ENCODE assay signal across 8 cellular contexts in genomic region chr21:35529141-35529863, GRCh38.
A peak's percentile ranks its signal among the peaks of the same experiment; 100 is the strongest.
DNase-seq lines count a peak whose midpoint lies in the region; ATAC-seq and TF ChIP-seq lines count a peak whose summit lies in the region.

No MANE protein-coding gene starts in this region.

- H3K4me1 ChIP-seq in SJSA1 (replicated peaks): peaks cover 30% of the 10 kb centered on the region

- H3K4me1 Mint-ChIP-seq in stimulated activated memory B cell treated with anti-CD40 and anti-IgM and Interleukin-4, amounts not matched to agents 10 μg/mL and 1 μg/mL and 100 μg/mL, for 72 hours: peaks cover 46% of the 10 kb centered on the region
- H3K4me1 Mint-ChIP-seq in glutamatergic neuron (ENCODE audit: low read depth, unreplicated experiment): no peaks in the 10 kb centered on the region

- no peaks in the 10 kb centered on the region for H3K9me3 Mint-ChIP-seq in stimulated activated memory B cell treated with anti-CD40 and anti-IgM and Interleukin-4, amounts not matched to agents 10 μg/mL and 1 μg/mL and 100 μg/mL, for 72 hours
- H3K9me3 Mint-ChIP-seq in glutamatergic neuron (ENCODE audit: unreplicated experiment): no peaks in the 10 kb centered on the region

- ATAC-seq in GM19463 (IDR thresholded peaks at IDR 0.05; ENCODE audit: unreplicated experiment): peak; percentile 55
- ATAC-seq in stimulated activated memory B cell treated with anti-CD40 and anti-IgM and Interleukin-4, amounts not matched to agents 10 μg/mL and 1 μg/mL and 100 μg/mL, for 72 hours: peak; percentile 63

- H3K27me3 Mint-ChIP-seq in stimulated activated memory B cell treated with anti-CD40 and anti-IgM and Interleukin-4, amounts not matched to agents 10 μg/mL and 1 μg/mL and 100 μg/mL, for 72 hours: no peaks in the 10 kb centered on the region
- H3K27me3 Mint-ChIP-seq in glutamatergic neuron (ENCODE audit: unreplicated experiment): no peaks in the 10 kb centered on the region

- H3K36me3 Mint-ChIP-seq in stimulated activated memory B cell treated with anti-CD40 and anti-IgM and Interleukin-4, amounts not matched to agents 10 μg/mL and 1 μg/mL and 100 μg/mL, for 72 hours: no peaks in the 10 kb centered on the region
- H3K36me3 Mint-ChIP-seq in glutamatergic neuron (ENCODE audit: unreplicated experiment): peaks cover 9% of the 10 kb centered on the region

- H3K9me3 ChIP-seq in SJSA1 (replicated peaks): no peaks in the 10 kb centered on the region

- peak; percentile 30 for DNase-seq in AG20443 (ENCODE audit: low spot score)
- peak in 1 of 2 experiments; percentile 36 for DNase-seq in SJSA1 (ENCODE audit: low read depth in 1 of 2, low spot score in 2 of 2)
- DNase-seq in germinal center (ENCODE audit: low spot score): peak; percentile 27
- DNase-seq in midbrain (lab: John Stamatoyannopoulos, UW): no peak
- DNase-seq in NCI-H2227 (lab: John Stamatoyannopoulos, UW; ENCODE audit: unreplicated experiment): no peak
- no peak for DNase-seq in glutamatergic neuron

- peak overlapping the region; percentile 80 for H3K4me3 Mint-ChIP-seq in stimulated activated memory B cell treated with anti-CD40 and anti-IgM and Interleukin-4, amounts not matched to agents 10 μg/mL and 1 μg/mL and 100 μg/mL, for 72 hours
- H3K4me3 Mint-ChIP-seq in glutamatergic neuron (ENCODE audit: unreplicated experiment): no peak overlapping the region

- no peaks in the 10 kb centered on the region for H3K27me3 ChIP-seq in SJSA1 (replicated peaks)

- no peak for TF ChIP-seq CTCF in glutamatergic neuron (IDR thresholded peaks at IDR 0.05; ENCODE audit: partially characterized antibody, unreplicated experiment)

- peak overlapping the region; percentile 92 for H3K27ac Mint-ChIP-seq in stimulated activated memory B cell treated with anti-CD40 and anti-IgM and Interleukin-4, amounts not matched to agents 10 μg/mL and 1 μg/mL and 100 μg/mL, for 72 hours
- H3K27ac Mint-ChIP-seq in glutamatergic neuron (ENCODE audit: unreplicated experiment): no peak overlapping the region

- H3K4me3 ChIP-seq in SJSA1: peak overlapping the region; percentile 19

- peak overlapping the region; percentile 12; the same call in 1 of the 2 replicates for H3K27ac ChIP-seq in SJSA1

- no peaks in the 10 kb centered on the region for H3K36me3 ChIP-seq in SJSA1

Comparison
In these comparisons a context has a peak if more than half of its experiments do, and no peak if none do; other contexts are left out.
1. DNase-seq: peak in AG20443 (single experiment) and germinal center (single experiment); none in midbrain (single experiment), NCI-H2227 (single experiment) and glutamatergic neuron (single experiment).